Comparison of ENCODE assay signal across 21 cellular contexts in the genomic region with DNA sequence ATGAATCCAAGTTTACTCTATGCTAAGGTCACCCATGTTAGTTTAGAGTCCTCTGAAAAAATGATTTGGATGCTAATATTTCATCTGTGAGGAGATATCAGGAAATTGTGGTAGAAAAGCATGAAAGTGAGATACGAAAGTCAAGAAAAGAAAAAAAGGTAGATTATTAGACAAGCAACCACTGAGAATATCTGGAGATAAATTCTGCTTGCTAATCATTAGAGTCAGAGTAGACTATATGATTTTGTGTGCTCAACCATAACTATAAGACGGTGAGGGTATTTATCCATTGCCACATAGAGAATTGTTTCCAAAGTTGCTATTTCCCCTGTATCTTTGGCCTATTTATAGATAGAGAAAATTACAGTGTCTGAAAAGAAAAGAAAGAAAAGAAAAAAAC.
"Had no signal": no experiment of that assay in that cellular context is flagged by ENCODE, and none has a peak within 500 bp of the region (broad histone marks: within the 10 kb centered on the region; RNA-seq: fewer than 3 reads in every experiment).

No MANE protein-coding gene starts in this region.

- ATAC-seq: Panc1, PC-3, T-cell had no signal

- H3K4me2 ChIP-seq: SK-N-SH had no signal

- H3K36me3 Mint-ChIP-seq: T-cell had no signal

- H3K27ac Mint-ChIP-seq: T-cell had no signal

- H3K9ac ChIP-seq: SK-N-SH had no signal

- H3K27ac ChIP-seq: RWPE1 had no signal

- H3K4me3 Mint-ChIP-seq: T-cell had no signal

- H3K27me3 Mint-ChIP-seq: T-cell had no signal

- H3K9me2 ChIP-seq: SK-N-SH had no signal

- H3K9me3 ChIP-seq: SK-N-SH had no signal

- DNase-seq: Kasumi-1, KBM-7, NCI-H1092, NCI-H1105 treated with DMSO at 0.1 percent for 48 hours, NCI-H1417 treated with DMSO at 0.1 percent for 48 hours, NCI-H146, NCI-H1694 treated with DMSO at 0.1 percent for 48 hours, NCI-H1930, NCI-H2081, NCI-H2107, NCI-H2227 treated with DMSO at 0.1 percent for 48 hours, NCI-H524, NCI-H526 treated with DMSO at 0.1 percent for 48 hours, NCI-H748 treated with DMSO at 0.1 percent for 48 hours, PC-3, SHP77, SK-N-SH, SW 1271, T-cell had no signal
